1 cellular context compared by ENCODE assay signal in genomic region chrX:102659790-102660757, GRCh38.
TF ChIP-seq lines count a peak whose summit lies in the region.

No MANE protein-coding gene starts in this region.

TF ChIP-seq in HepG2, 621 proteins besides CTCF, POLR2A, EP300 and RAD21 (continued from another document and continues in another):
- TF ChIP-seq POGK (CRISPR knock-in tag; conservative IDR thresholded peaks at IDR 0.05), result no peak
- no peak for TF ChIP-seq ZNF562 (CRISPR knock-in tag; IDR thresholded peaks at IDR 0.05; ENCODE audit: borderline replicate concordance)
- TF ChIP-seq IRX3 (CRISPR knock-in tag; IDR thresholded peaks at IDR 0.05; ENCODE audit: borderline replicate concordance, low read depth), result no peak
- no peak for TF ChIP-seq ETS1 (CRISPR knock-in tag; IDR thresholded peaks at IDR 0.05)
- TF ChIP-seq FOXO4 (CRISPR knock-in tag; conservative IDR thresholded peaks at IDR 0.05), result 0 out of 2 replicates have a peak, but pooled peaks have one; percentile 51
- no peak for TF ChIP-seq ZNF740 (CRISPR knock-in tag; IDR thresholded peaks at IDR 0.05)
- 0 out of 2 replicates have a peak, but pooled peaks have one; percentile 29 for TF ChIP-seq SPEN (CRISPR knock-in tag; IDR thresholded peaks at IDR 0.05; ENCODE audit: low read depth)
- TF ChIP-seq KAT7 (CRISPR knock-in tag; IDR thresholded peaks at IDR 0.05; ENCODE audit: borderline replicate concordance), result no peak
- peak; percentile 76 for TF ChIP-seq PHF20 (CRISPR knock-in tag; IDR thresholded peaks at IDR 0.05)
- no peak for TF ChIP-seq KDM3A (CRISPR knock-in tag; IDR thresholded peaks at IDR 0.05; ENCODE audit: low read depth)
- TF ChIP-seq ARID5B (CRISPR knock-in tag; IDR thresholded peaks at IDR 0.05), result peak; percentile 31; the same call in 1 of the 2 replicates
- TF ChIP-seq ZBTB37 (CRISPR knock-in tag; IDR thresholded peaks at IDR 0.05), result no peak
- TF ChIP-seq HIC2 (CRISPR knock-in tag; IDR thresholded peaks at IDR 0.05; ENCODE audit: low read depth), result no peak
- no peak for TF ChIP-seq ZBTB26 (CRISPR knock-in tag; IDR thresholded peaks at IDR 0.05; ENCODE audit: borderline replicate concordance)
- no peak for TF ChIP-seq NKX3-1 (CRISPR knock-in tag; IDR thresholded peaks at IDR 0.05)
- peak; percentile 78 for TF ChIP-seq GATAD1 (CRISPR knock-in tag; IDR thresholded peaks at IDR 0.05)
- peak; percentile 61 for TF ChIP-seq ZFX (CRISPR knock-in tag; IDR thresholded peaks at IDR 0.05; ENCODE audit: low read depth)
- TF ChIP-seq ZNF225 (CRISPR knock-in tag; IDR thresholded peaks at IDR 0.05), result no peak
- no peak for TF ChIP-seq ZNF326 (CRISPR knock-in tag; IDR thresholded peaks at IDR 0.05; ENCODE audit: borderline replicate concordance)
- no peak for TF ChIP-seq ZBTB40 (IDR thresholded peaks at IDR 0.05)
- no peak for TF ChIP-seq ZBTB40 (CRISPR knock-in tag; IDR thresholded peaks at IDR 0.05)
- 0 out of 2 replicates have a peak, but pooled peaks have one; percentile 30 for TF ChIP-seq GABPB1 (CRISPR knock-in tag; IDR thresholded peaks at IDR 0.05)
- TF ChIP-seq MXD3 (CRISPR knock-in tag; IDR thresholded peaks at IDR 0.05), result 0 out of 2 replicates have a peak, but pooled peaks have one; percentile 38
- TF ChIP-seq PCBP2 (optimal IDR thresholded peaks at IDR 0.05; ENCODE audit: low read depth, low read length, poor library complexity, severe bottlenecking), result no peak
- TF ChIP-seq ZC3H13 (CRISPR knock-in tag; IDR thresholded peaks at IDR 0.05), result no peak
